In the genomic region with DNA sequence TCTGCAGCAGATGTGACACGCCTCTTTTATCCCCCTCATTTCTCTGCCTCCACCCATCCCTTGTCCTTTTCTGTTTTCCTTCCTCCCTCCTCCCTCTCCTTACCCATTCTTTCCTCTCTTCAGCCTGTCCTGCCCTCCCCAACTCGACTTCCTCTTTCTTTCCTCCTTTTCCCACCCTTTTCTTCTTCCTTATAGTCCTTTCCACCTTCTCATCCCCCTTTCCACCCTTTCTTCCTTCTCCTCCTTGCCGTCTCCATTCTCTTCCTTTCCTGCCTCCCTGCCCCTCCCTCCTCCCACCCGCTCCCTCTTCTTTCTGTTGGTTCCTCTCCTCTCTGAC, we compare ENCODE assay signal across 8 cellular contexts. TPM values are rescaled to one million over a fixed set of nuclear protein-coding genes. Genes with fewer than 3 reads are reported as not detected.
A peak's percentile ranks its signal among the peaks of the same experiment; 100 is the strongest.
DNase-seq lines count a peak whose midpoint lies in the region; ATAC-seq and TF ChIP-seq lines count a peak whose summit lies in the region.

No MANE protein-coding gene starts in this region.

- no peak overlapping the region for H3K27ac ChIP-seq in DOHH2 (ENCODE audit: low read depth, low read length)
- H3K27ac ChIP-seq in PC-9, result no peak overlapping the region
- peak overlapping the region in 2 of 4 donors; percentile 83 to 85 for H3K27ac ChIP-seq in esophagus squamous epithelium
- no peak overlapping the region for H3K27ac ChIP-seq in psoas muscle

- H3K4me2 ChIP-seq in DOHH2 (ENCODE audit: low read length) (peak overlapping the region; percentile 79), PC-9 (peak overlapping the region; percentile 86)

- H4K20me1 ChIP-seq in DOHH2 (ENCODE audit: control insufficient read depth, insufficient read depth, low read depth, low read length) (no peaks in the 10 kb centered on the region), PC-9 (ENCODE audit: insufficient read depth) (no peaks in the 10 kb centered on the region)

- H2AFZ ChIP-seq in PC-9, result peak overlapping the region; percentile 90

- intact Hi-C loops in PC-9 (cut with micrococcal nuclease; ENCODE audit: unreplicated experiment) (no loop called here), esophagus squamous epithelium (cut with DNase I) (no loop called here), psoas muscle (cut with DNase I) (no loop called here)

- no TSS peak for BruUV-seq in PC-9 (replicated peaks; lab: Mats Ljungman, UMichigan)

- H3K27me3 ChIP-seq in DOHH2 (ENCODE audit: control insufficient read depth, low read length) (no peaks in the 10 kb centered on the region), PC-9 (ENCODE audit: insufficient read depth, low read depth) (no peaks in the 10 kb centered on the region; the same call in 1 of the 2 replicates), esophagus squamous epithelium (no peaks in the 10 kb centered on the region), psoas muscle (ENCODE audit: insufficient read depth in 3 of 3, low read length in 2 of 3) (no peaks in the 10 kb centered on the region)

- POLR2A ChIA-PET in PC-9 (lab: Charles Lee; ENCODE audit: unreplicated experiment), result interaction anchor here (0.6 kb wide), 1 partner anchor 495 kb away, joined by 3 read pairs; no protein-coding TSS in a partner anchor

- TF ChIP-seq CTCF in DOHH2 (IDR thresholded peaks at IDR 0.05; ENCODE audit: low read depth, low read length, poor library complexity, severe bottlenecking) (no peak), PC-9 (conservative IDR thresholded peaks at IDR 0.05) (no peak), esophagus squamous epithelium (IDR thresholded peaks at IDR 0.05) (no peak), psoas muscle (IDR thresholded peaks at IDR 0.05) (no peak)

- H3K9me2 ChIP-seq in DOHH2 (replicated peaks; ENCODE audit: control insufficient read depth, low read length) (no peaks in the 10 kb centered on the region; the same call in 1 of the 2 replicates), PC-9 (ENCODE audit: insufficient read depth) (no peaks in the 10 kb centered on the region)

- H3K9me3 ChIP-seq in DOHH2 (ENCODE audit: control insufficient read depth, insufficient read depth, low read length) (peaks cover 16% of the 10 kb centered on the region; the same call in 1 of the 2 replicates), PC-9 (ENCODE audit: insufficient read depth, low read depth) (peaks cover 10% of the 10 kb centered on the region; the same call in 1 of the 2 replicates), esophagus squamous epithelium (peaks cover 0 to 38% (median 0%) of the 10 kb centered on the region in 3 donors), psoas muscle (peaks cover 56% of the 10 kb centered on the region)

- H3K79me2 ChIP-seq in DOHH2 (ENCODE audit: control insufficient read depth, low read length) (peaks cover 10% of the 10 kb centered on the region), PC-9 (ENCODE audit: low read depth) (peaks cover 14% of the 10 kb centered on the region)

- DNase-seq in PC-9, result no peak
- no peak for DNase-seq in esophagus squamous epithelium (lab: John Stamatoyannopoulos, UW)
- DNase-seq in psoas muscle, result no peak
- DNase-seq in NCI-H446 (lab: John Stamatoyannopoulos, UW), result no peak
- no peak for DNase-seq in DMS53 treated with DMSO at 0.1 percent for 48 hours (lab: John Stamatoyannopoulos, UW; ENCODE audit: unreplicated experiment)
- DNase-seq in epidermal melanocyte (ENCODE audit: insufficient read length, low spot score), result no peak
- no peak for DNase-seq in left lobe of liver (ENCODE audit: low spot score)

- H3K4me1 ChIP-seq in DOHH2 (ENCODE audit: control insufficient read depth, low read length), result peaks cover 13% of the 10 kb centered on the region
- H3K4me1 ChIP-seq in PC-9 (replicated peaks; ENCODE audit: insufficient read depth), result 0 out of 2 replicates have a peak, but pooled peaks cover 4% of the 10 kb centered on the region
- peaks cover 0 to 21% (median 9%) of the 10 kb centered on the region in 3 donors for H3K4me1 ChIP-seq in esophagus squamous epithelium
- H3K4me1 ChIP-seq in psoas muscle, result no peaks in the 10 kb centered on the region

- ATAC-seq in psoas muscle (no peak), left lobe of liver (no peak)

- 60 to 62% methylated on average over 4 of the region's 4 CpGs for WGBS in esophagus squamous epithelium, 2 donors
- 56 to 57% (median 56%) methylated on average over 4 of the region's 4 CpGs for WGBS in psoas muscle, 3 donors

- no peaks in the 10 kb centered on the region for H3F3A ChIP-seq in DOHH2 (ENCODE audit: control insufficient read depth, insufficient read depth)
- H3F3A ChIP-seq in PC-9 (ENCODE audit: insufficient read depth, low read depth), result no peaks in the 10 kb centered on the region

- peak overlapping the region; percentile 89 for H3K4me3 ChIP-seq in DOHH2 (ENCODE audit: low read length)
- H3K4me3 ChIP-seq in PC-9, result peak overlapping the region; percentile 75; the same call in 1 of the 2 replicates
- H3K4me3 ChIP-seq in esophagus squamous epithelium, result peak overlapping the region in 3 of 4 donors; percentile 89 to 100 (median 90)
- H3K4me3 ChIP-seq in psoas muscle, result peak overlapping the region; percentile 98

- CTCF ChIA-PET in PC-9 (lab: Charles Lee), result interaction anchor here (0.6 kb wide), 1 partner anchor 528 kb away, joined by 4 read pairs; no protein-coding TSS in a partner anchor

- no peak for TF ChIP-seq POLR2A in esophagus squamous epithelium (IDR thresholded peaks at IDR 0.05)

- peaks cover 8% of the 10 kb centered on the region; the same call in 1 of the 2 replicates for H3K36me3 ChIP-seq in DOHH2 (ENCODE audit: control insufficient read depth, low read length)
- H3K36me3 ChIP-seq in PC-9 (ENCODE audit: low read depth), result peaks cover 18% of the 10 kb centered on the region; the same call in 1 of the 2 replicates
- peaks cover 0 to 22% (median 0%) of the 10 kb centered on the region in 3 donors for H3K36me3 ChIP-seq in esophagus squamous epithelium
- H3K36me3 ChIP-seq in psoas muscle (ENCODE audit: insufficient read depth in 1 of 2, low read depth in 1 of 2), result peaks cover 0 to 17% of the 10 kb centered on the region in 2 donors

RNA-seq across cellular contexts. Expression of gene ZNF71, which starts 0.7 kb away (rescaled TPM):
- total RNA-seq in PC-9 (2021) (7.1 and 7.2 TPM in 2 replicates), esophagus squamous epithelium (1 to 10 TPM; 3.0 to 8.4 (median 3.4) TPM), psoas muscle (1 to 10 TPM; 3.6 to 4.9 (median 4.7) TPM), left lobe of liver (1.8 TPM)
- 10 to 100 TPM in 1 of 3 donors, 1 to 10 TPM in 2; 3.6 to 11.7 (median 4.7) TPM for polyA plus RNA-seq in psoas muscle

RNA-seq across cellular contexts. Expression of gene ZNF470, which starts 27.1 kb away (rescaled TPM):
- total RNA-seq in PC-9 (2021) (1.2 and 1.7 TPM in 2 replicates), esophagus squamous epithelium (1 to 10 TPM; 1.1 to 5.0 (median 1.7) TPM), psoas muscle (1 to 10 TPM in 3 of 4 donors, under 1 TPM in 1; 0.87 to 2.6 (median 1.6) TPM), left lobe of liver (2.7 TPM)
- polyA plus RNA-seq in psoas muscle, result 1 to 10 TPM in 2 of 3 donors, under 1 TPM in 1; 0.44 to 3.4 (median 2.1) TPM

RNA-seq across cellular contexts. Expression of gene SMIM17, which starts 48.5 kb away (rescaled TPM):
- total RNA-seq in PC-9 (2021) (0.33 TPM in 1 of 2 replicates, not detected in the other), esophagus squamous epithelium (under 1 TPM in 1 of 4 donors, not detected in 3; 0.87 TPM), psoas muscle (not detected), left lobe of liver (not detected)
- polyA plus RNA-seq in psoas muscle, result under 1 TPM in 2 of 3 donors, not detected in 1; 0.10 to 0.21 TPM

RNA-seq across cellular contexts. Expression of gene ZFP28, which starts 55.7 kb away (rescaled TPM):
- total RNA-seq in PC-9 (2021) (2.8 and 3.2 TPM in 2 replicates), esophagus squamous epithelium (1 to 10 TPM; 1.3 to 6.9 (median 3.1) TPM), psoas muscle (1 to 10 TPM; 2.0 to 5.0 (median 3.2) TPM), left lobe of liver (0.45 TPM)
- polyA plus RNA-seq in psoas muscle, result 1 to 10 TPM; 1.7 to 7.0 (median 2.9) TPM
